In the genomic region with DNA sequence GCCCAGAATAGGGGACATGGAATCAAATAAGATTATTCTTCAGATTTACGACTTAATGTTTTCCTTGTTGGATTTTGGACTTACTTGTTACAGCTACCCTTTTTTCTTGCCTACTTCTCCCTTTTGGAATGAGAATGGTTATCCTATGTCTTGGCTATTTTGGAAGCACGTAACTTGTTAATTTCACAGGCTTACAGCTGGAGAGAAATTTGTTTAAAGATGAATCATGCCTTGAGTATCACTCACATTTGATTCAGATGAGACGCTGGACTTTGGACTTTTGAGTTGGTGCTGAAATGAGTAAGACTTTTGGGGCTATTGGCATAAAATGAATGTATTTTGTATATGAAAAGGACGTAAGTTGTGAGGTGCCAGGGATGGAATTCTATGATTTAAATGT, we compare ENCODE assay signal across 17 cellular contexts.
"Had no signal": no experiment of that assay in that cellular context is flagged by ENCODE, and none has a peak within 500 bp of the region (broad histone marks: within the 10 kb centered on the region; RNA-seq: fewer than 3 reads in every experiment).

No MANE protein-coding gene starts in this region.

- H3K4me3 ChIP-seq: dorsolateral prefrontal cortex, gastroesophageal sphincter, neural progenitor cell, ovary, sigmoid colon, spleen had no signal

- H3K4me3 Mint-ChIP-seq: activated CD8-positive, alpha-beta memory T cell treated with anti-CD3 and anti-CD28 coated beads, Interleukin-2, amount 10 ng/mL, durations not matched to agents 7 days and 5 days; activated naive CD4-positive, alpha-beta T cell treated with anti-CD3 and anti-CD28 coated beads, Interleukin-2, amount 10 ng/mL, durations not matched to agents 7 days and 5 days; neural progenitor cell; stimulated activated naive CD8-positive, alpha-beta T cell treated with anti-CD3 and anti-CD28 coated beads, Interleukin-15, amount 100 ng/mL, for 72 hours; type B pancreatic cell had no signal

- H3K4me1 Mint-ChIP-seq: activated CD8-positive, alpha-beta memory T cell treated with anti-CD3 and anti-CD28 coated beads, Interleukin-2, amount 10 ng/mL, durations not matched to agents 7 days and 5 days; activated naive CD4-positive, alpha-beta T cell treated with anti-CD3 and anti-CD28 coated beads, Interleukin-2, amount 10 ng/mL, durations not matched to agents 7 days and 5 days; neural progenitor cell; stimulated activated naive CD8-positive, alpha-beta T cell treated with anti-CD3 and anti-CD28 coated beads, Interleukin-15, amount 100 ng/mL, for 72 hours had no signal

- H3K27me3 ChIP-seq: gastroesophageal sphincter, neural progenitor cell, ovary, sigmoid colon, spleen had no signal

- DNase-seq: activated CD4-positive, alpha-beta T cell treated with anti-CD3 and anti-CD28 coated beads, Interleukin-2, amount 50 U/mL, for 48 hours; activated CD8-positive, alpha-beta memory T cell treated with anti-CD3 and anti-CD28 coated beads, Interleukin-2, amount 10 ng/mL, durations not matched to agents 7 days and 5 days; activated naive CD4-positive, alpha-beta T cell treated with anti-CD3 and anti-CD28 coated beads, Interleukin-2, amount 10 ng/mL, durations not matched to agents 7 days and 5 days; activated T-cell treated with anti-CD3 and anti-CD28 coated beads, Interleukin-2, amount 50 U/mL, for 1 hour; dorsolateral prefrontal cortex; erythroblast; islet precursor cell; ovary; sigmoid colon; spleen; stimulated activated CD4-positive, alpha-beta T cell treated with anti-CD3 and anti-CD28 coated beads, Interleukin-1b, Interleukin-23, amount 100 ng/mL, for 48 hours; stimulated activated naive CD8-positive, alpha-beta T cell treated with anti-CD3 and anti-CD28 coated beads, Interleukin-15, amount 100 ng/mL, for 72 hours; WERI-Rb-1 had no signal

- H3K4me1 ChIP-seq: gastroesophageal sphincter, neural progenitor cell, sigmoid colon, spleen had no signal

- H3K27ac ChIP-seq: dorsolateral prefrontal cortex, gastroesophageal sphincter, neural progenitor cell, ovary, sigmoid colon, spleen, WERI-Rb-1 had no signal

- H3K9me3 Mint-ChIP-seq: activated naive CD4-positive, alpha-beta T cell treated with anti-CD3 and anti-CD28 coated beads, Interleukin-2, amount 10 ng/mL, durations not matched to agents 7 days and 5 days; neural progenitor cell; stimulated activated naive CD8-positive, alpha-beta T cell treated with anti-CD3 and anti-CD28 coated beads, Interleukin-15, amount 100 ng/mL, for 72 hours; type B pancreatic cell had no signal

- H3K9me3 ChIP-seq: gastroesophageal sphincter, ovary, sigmoid colon, spleen had no signal

- H3K27ac Mint-ChIP-seq: activated CD8-positive, alpha-beta memory T cell treated with anti-CD3 and anti-CD28 coated beads, Interleukin-2, amount 10 ng/mL, durations not matched to agents 7 days and 5 days; activated naive CD4-positive, alpha-beta T cell treated with anti-CD3 and anti-CD28 coated beads, Interleukin-2, amount 10 ng/mL, durations not matched to agents 7 days and 5 days; neural progenitor cell; type B pancreatic cell had no signal

- H3K36me3 Mint-ChIP-seq: activated CD8-positive, alpha-beta memory T cell treated with anti-CD3 and anti-CD28 coated beads, Interleukin-2, amount 10 ng/mL, durations not matched to agents 7 days and 5 days; activated naive CD4-positive, alpha-beta T cell treated with anti-CD3 and anti-CD28 coated beads, Interleukin-2, amount 10 ng/mL, durations not matched to agents 7 days and 5 days; neural progenitor cell; type B pancreatic cell had no signal

- H3K36me3 ChIP-seq: gastroesophageal sphincter, neural progenitor cell, ovary, sigmoid colon, spleen, WERI-Rb-1 had no signal

- ATAC-seq: activated CD8-positive, alpha-beta memory T cell treated with anti-CD3 and anti-CD28 coated beads, Interleukin-2, amount 10 ng/mL, durations not matched to agents 7 days and 5 days; gastroesophageal sphincter; left lobe of liver; stimulated activated naive CD8-positive, alpha-beta T cell treated with anti-CD3 and anti-CD28 coated beads, Interleukin-15, amount 100 ng/mL, for 72 hours had no signal

- H3K27me3 Mint-ChIP-seq: activated CD8-positive, alpha-beta memory T cell treated with anti-CD3 and anti-CD28 coated beads, Interleukin-2, amount 10 ng/mL, durations not matched to agents 7 days and 5 days; activated naive CD4-positive, alpha-beta T cell treated with anti-CD3 and anti-CD28 coated beads, Interleukin-2, amount 10 ng/mL, durations not matched to agents 7 days and 5 days; stimulated activated naive CD8-positive, alpha-beta T cell treated with anti-CD3 and anti-CD28 coated beads, Interleukin-15, amount 100 ng/mL, for 72 hours; type B pancreatic cell had no signal
